ENCODE assay signal across 21 cellular contexts in genomic region chr1:53048960-53049573, GRCh38. TPM values are rescaled to one million over a fixed set of nuclear protein-coding genes. Genes with fewer than 3 reads are reported as not detected.
A peak's percentile ranks its signal among the peaks of the same experiment; 100 is the strongest.
DNase-seq lines count a peak whose midpoint lies in the region.
"Had no signal": no experiment of that assay in that cellular context is flagged by ENCODE, and none has a peak within 500 bp of the region (broad histone marks: within the 10 kb centered on the region; RNA-seq: fewer than 3 reads in every experiment).

No MANE protein-coding gene starts in this region.

- in situ Hi-C loops in G401 (cut with HindIII; ENCODE audit: low sequenced_read_pairs) (no loop called here), GM23248 (cut with MboI) (no loop called here)

- H3K27me3 ChIP-seq in muscle layer of colon (ENCODE audit: control insufficient read depth in 1 of 2, insufficient read depth in 2 of 2, low read length in 2 of 2): no peaks in the 10 kb centered on the region
- H3K27me3 ChIP-seq in GM23248 (replicated peaks; ENCODE audit: insufficient read depth): no peaks in the 10 kb centered on the region
- H3K27me3 ChIP-seq: colonic mucosa, gastrocnemius medialis, sigmoid colon had no signal

- H3K4me3 ChIP-seq in muscle layer of colon (ENCODE audit: low read depth in 1 of 2, low read length in 2 of 2) (no peak overlapping the region), GM23248 (no peak overlapping the region)
- H3K4me3 ChIP-seq: colonic mucosa, gastrocnemius medialis, sigmoid colon had no signal

- H3K36me3 ChIP-seq in muscle layer of colon (ENCODE audit: insufficient read depth, low read length) (peaks cover 23% of the 10 kb centered on the region), GM23248 (ENCODE audit: low read depth) (peaks cover 36% of the 10 kb centered on the region)
- H3K36me3 ChIP-seq: colonic mucosa had no signal

- WGBS in GM23248 (ENCODE audit: low coverage in 1 of 2, low lambda C conversion rate in 2 of 2, missing lambda C conversion rate in 2 of 2), 2 experiments: 74 to 75% methylated on average over 3 of the region's 3 CpGs

- H3K27ac ChIP-seq in muscle layer of colon (ENCODE audit: low read depth, low read length) (peak overlapping the region; percentile 43), GM23248 (no peak overlapping the region)
- H3K27ac ChIP-seq: colonic mucosa, gastrocnemius medialis, HL-60 had no signal

- no peak overlapping the region for H3K9ac ChIP-seq in muscle layer of colon (ENCODE audit: low read length)
- H3K9ac ChIP-seq in GM23248: no peak overlapping the region

- no peaks in the 10 kb centered on the region for H3K9me3 ChIP-seq in muscle layer of colon (ENCODE audit: low read length)
- no peaks in the 10 kb centered on the region for H3K9me3 ChIP-seq in GM23248 (ENCODE audit: low read depth)
- H3K9me3 ChIP-seq: colonic mucosa, gastrocnemius medialis, sigmoid colon had no signal

- peaks cover 39% of the 10 kb centered on the region for H3F3A ChIP-seq in GM23248 (ENCODE audit: insufficient read depth)

- no peak overlapping the region for H2AFZ ChIP-seq in GM23248

- H3K4me1 ChIP-seq in muscle layer of colon (ENCODE audit: insufficient read depth, low read length): peaks cover 51% of the 10 kb centered on the region
- H3K4me1 ChIP-seq in GM23248 (ENCODE audit: insufficient read depth): peaks cover 31% of the 10 kb centered on the region
- H3K4me1 ChIP-seq: colonic mucosa had no signal

- DNase-seq in G401 (ENCODE audit: low spot score): peak; percentile 65
- peak; percentile 28 for DNase-seq in NCI-H82 treated with DMSO at 0.1 percent for 48 hours (lab: John Stamatoyannopoulos, UW; ENCODE audit: unreplicated experiment)
- DNase-seq in globus pallidus (ENCODE audit: low spot score): peak; percentile 62
- no peak for DNase-seq in SHP77 treated with DMSO at 0.1 percent for 48 hours (lab: John Stamatoyannopoulos, UW)
- DNase-seq in NCI-H526 treated with DMSO at 0.1 percent for 48 hours (lab: John Stamatoyannopoulos, UW): no peak
- DNase-seq in COR-L47 (lab: John Stamatoyannopoulos, UW): no peak
- no peak for DNase-seq in GM23248
- DNase-seq: activated CD4-positive, alpha-beta T cell treated with anti-CD3 and anti-CD28 coated beads, Interleukin-2, amount 50 U/mL, for 4 hours; CD4-positive, alpha-beta T cell; colonic mucosa; gastrocnemius medialis; immature natural killer cell; KBM-7; mammary epithelial cell; NCI-H1092 treated with DMSO at 0.1 percent for 48 hours; NCI-H2227 treated with DMSO at 0.1 percent for 48 hours; sigmoid colon; stimulated activated CD4-positive, alpha-beta T cell treated with anti-CD3 and anti-CD28 coated beads, Interleukin-2, amount 100 ng/mL, for 24 hours had no signal

- H3K9me2 ChIP-seq in GM23248 (ENCODE audit: insufficient read depth): no peaks in the 10 kb centered on the region

- H3K4me2 ChIP-seq in GM23248 (ENCODE audit: unreplicated experiment): no peak overlapping the region

- H3K79me2 ChIP-seq in GM23248 (ENCODE audit: insufficient read depth): peaks cover 24% of the 10 kb centered on the region

- no peaks in the 10 kb centered on the region for H4K20me1 ChIP-seq in GM23248 (ENCODE audit: insufficient read depth)

RNA-seq across cellular contexts. Expression of gene PODN, which starts 12.9 kb away (rescaled TPM):
- total RNA-seq in G401 (2014; rRNA removed; shearing (Covaris generic)): not detected in 2 replicates
- 54.0 and 54.8 TPM in 2 replicates for total RNA-seq in GM23248 (2014; rRNA removed; shearing (Covaris generic))
- polyA plus RNA-seq in GM23248 (2016; fragmentation: Nextera tagmentation; extraction: Ambion mirVana): 71.6 and 73.7 TPM in 2 replicates
- total RNA-seq: CD4-positive, alpha-beta T cell; mammary epithelial cell; OCI-LY7 had no signal
- polyA plus RNA-seq: mammary epithelial cell had no signal

Comparison
In these comparisons a context has a peak if more than half of its experiments do, and no peak if none do; other contexts are left out.
1. DNase-seq: peak in G401 (single experiment), NCI-H82 treated with DMSO at 0.1 percent for 48 hours (single experiment) and globus pallidus (single experiment); none in SHP77 treated with DMSO at 0.1 percent for 48 hours (single experiment), NCI-H526 treated with DMSO at 0.1 percent for 48 hours (single experiment), COR-L47 (single experiment) and GM23248 (single experiment).
2. RNA of gene PODN, which starts 12.9 kb away (total RNA-seq): 54.0 to 54.8 TPM in GM23248; not detected in G401; every median in the first group is over 10 times any median in the second.